Comparison of ENCODE assay signal across 15 cellular contexts in the genomic region with DNA sequence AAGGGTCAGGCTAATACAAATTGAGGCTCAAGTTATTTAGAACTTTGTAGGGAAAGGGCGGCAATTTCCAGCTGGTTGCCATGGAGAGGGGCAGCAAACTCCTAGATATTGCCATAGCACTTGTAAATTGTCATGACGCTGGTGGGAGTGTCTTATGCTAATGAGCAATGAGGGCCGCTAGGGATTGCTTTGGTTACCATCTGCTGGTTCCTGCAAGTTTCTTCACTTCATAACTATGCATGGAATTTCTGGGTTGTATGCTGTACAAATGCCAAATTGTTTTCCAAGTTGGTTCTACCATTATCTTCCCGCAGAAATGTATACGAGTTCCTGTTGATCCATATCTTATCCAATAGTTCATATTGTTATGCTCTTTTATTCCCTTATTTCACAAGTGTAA.
DNase-seq lines count a peak whose midpoint lies in the region; ATAC-seq and TF ChIP-seq lines count a peak whose summit lies in the region.
"Had no signal": no experiment of that assay in that cellular context is flagged by ENCODE, and none has a peak within 500 bp of the region (broad histone marks: within the 10 kb centered on the region; RNA-seq: fewer than 3 reads in every experiment).

No MANE protein-coding gene starts in this region.

- no peak overlapping the region for H3K23ac ChIP-seq in mesendoderm (ENCODE audit: low read length)

- H3K79me1 ChIP-seq in mesendoderm (ENCODE audit: low read length), result no peaks in the 10 kb centered on the region

- WGBS in mesendoderm (ENCODE audit: extremely low coverage, insufficient coverage, low lambda C conversion rate), result no CpG with 5 or more reads among the region's 5 CpGs

- H3K9me3 ChIP-seq in gastrocnemius medialis, result no peaks in the 10 kb centered on the region
- H3K9me3 ChIP-seq in effector memory CD4-positive, alpha-beta T cell (ENCODE audit: control insufficient read depth, low read length), result no peaks in the 10 kb centered on the region
- H3K9me3 ChIP-seq: transverse colon had no signal

- H3K4me3 Mint-ChIP-seq in immature natural killer cell, result no peak overlapping the region

- H3K27me3 ChIP-seq in mesendoderm (ENCODE audit: insufficient read depth, low read length, poor library complexity) (no peaks in the 10 kb centered on the region), gastrocnemius medialis (no peaks in the 10 kb centered on the region)
- H3K27me3 ChIP-seq in effector memory CD4-positive, alpha-beta T cell (replicated peaks; ENCODE audit: control insufficient read depth, insufficient read depth, low read length, poor library complexity, severe bottlenecking), result no peaks in the 10 kb centered on the region
- H3K27me3 ChIP-seq: transverse colon had no signal

- in situ Hi-C loops in gastrocnemius medialis (cut with MboI; ENCODE audit: low sequenced_read_pairs in 4 of 4), result no loop called here

- intact Hi-C loops in gastrocnemius medialis (cut with DNase I; ENCODE audit: low total_unique reads), result no loop called here

- no peak overlapping the region for H2BK15ac ChIP-seq in mesendoderm (replicated peaks; ENCODE audit: low read depth)

- H2BK120ac ChIP-seq in mesendoderm (ENCODE audit: low read depth, low read length), result no peak overlapping the region

- H3K27me3 Mint-ChIP-seq in immature natural killer cell (ENCODE audit: low read depth in 3 of 3), result peaks cover 0 to 2% (median 2%) of the 10 kb centered on the region in 3 donors

- TF ChIP-seq CTCF in NB4 (IDR thresholded peaks at IDR 0.05; ENCODE audit: low read depth, low read length), result no peak
- no peak for TF ChIP-seq CTCF in choroid plexus epithelial cell (conservative IDR thresholded peaks at IDR 0.05; ENCODE audit: low read depth, low read length)
- no peak for TF ChIP-seq CTCF in gastrocnemius medialis (IDR thresholded peaks at IDR 0.05 in 4 of 5, conservative IDR thresholded peaks at IDR 0.05 in 1 of 5)

- H3K4me2 ChIP-seq in mesendoderm (ENCODE audit: low read length), result no peak overlapping the region

- TF ChIP-seq POLR2A in NB4 (IDR thresholded peaks at IDR 0.05; ENCODE audit: extremely low read depth, insufficient read length), result no peak
- no peak for TF ChIP-seq POLR2A in gastrocnemius medialis (IDR thresholded peaks at IDR 0.05)

- H3K27ac Mint-ChIP-seq in immature natural killer cell, result no peak overlapping the region

- no peak overlapping the region for H2BK5ac ChIP-seq in mesendoderm (ENCODE audit: low read length)

- no peak overlapping the region for H2AK5ac ChIP-seq in mesendoderm (ENCODE audit: low read length)

- H3K9ac ChIP-seq in mesendoderm (ENCODE audit: low read length), result no peak overlapping the region

- H3K18ac ChIP-seq in mesendoderm (ENCODE audit: low read length), result no peak overlapping the region

- H3K27ac ChIP-seq in mesendoderm (ENCODE audit: low read depth, low read length) (no peak overlapping the region), gastrocnemius medialis (no peak overlapping the region)
- H3K27ac ChIP-seq in effector memory CD4-positive, alpha-beta T cell (ENCODE audit: insufficient read depth, low read length, poor library complexity, severe bottlenecking), result no peak overlapping the region
- H3K27ac ChIP-seq: coronary artery, transverse colon had no signal

- no peaks in the 10 kb centered on the region for H3K9me3 Mint-ChIP-seq in immature natural killer cell

- no peak overlapping the region for H3K56ac ChIP-seq in mesendoderm (ENCODE audit: low read length)

- no peaks in the 10 kb centered on the region for H3K36me3 ChIP-seq in mesendoderm (ENCODE audit: control insufficient read depth, insufficient read depth, low read length)
- H3K36me3 ChIP-seq in gastrocnemius medialis, result no peaks in the 10 kb centered on the region
- H3K36me3 ChIP-seq in effector memory CD4-positive, alpha-beta T cell (ENCODE audit: control insufficient read depth, insufficient read depth, low read length), result no peaks in the 10 kb centered on the region
- H3K36me3 ChIP-seq: transverse colon had no signal

- no peak overlapping the region for H3K4ac ChIP-seq in mesendoderm (ENCODE audit: low read depth, low read length)

- H4K8ac ChIP-seq in mesendoderm (ENCODE audit: low read depth, low read length), result no peak overlapping the region

- no peaks in the 10 kb centered on the region for H3K79me2 ChIP-seq in mesendoderm (ENCODE audit: control insufficient read depth, insufficient read depth, low read length)

- no peaks in the 10 kb centered on the region for H3K36me3 Mint-ChIP-seq in immature natural killer cell

- DNase-seq in EH (ENCODE audit: low read depth), result peak; percentile 53
- DNase-seq in NB4 (ENCODE audit: low read depth), result peak; percentile 4
- DNase-seq in choroid plexus epithelial cell (ENCODE audit: low read depth), result peak; percentile 74
- peak; percentile 94 for DNase-seq in mesendoderm
- DNase-seq in gastrocnemius medialis, result no peak
- no peak for DNase-seq in immature natural killer cell
- no peak for DNase-seq in effector memory CD4-positive, alpha-beta T cell
- no peak for DNase-seq in HCEC 1CT
- DNase-seq: activated CD4-positive, alpha-beta T cell treated with anti-CD3 and anti-CD28 coated beads, Interleukin-2, amount 50 U/mL, for 48 hours; activated naive CD4-positive, alpha-beta T cell; hippocampal formation; KBM-7; NCI-H510A; transverse colon had no signal

- H3K4me3 ChIP-seq in NB4 (ENCODE audit: low read depth, low read length), result no peak overlapping the region
- H3K4me3 ChIP-seq in choroid plexus epithelial cell (ENCODE audit: low read depth, low read length), result no peak overlapping the region
- H3K4me3 ChIP-seq in mesendoderm (ENCODE audit: low read length), result no peak overlapping the region
- no peak overlapping the region for H3K4me3 ChIP-seq in gastrocnemius medialis
- H3K4me3 ChIP-seq in effector memory CD4-positive, alpha-beta T cell (ENCODE audit: insufficient read depth, low read depth, low read length, poor library complexity, severe bottlenecking), result no peak overlapping the region
- H3K4me3 ChIP-seq: coronary artery, transverse colon had no signal

- no peak overlapping the region for H4K5ac ChIP-seq in mesendoderm (ENCODE audit: low read length)

- H3K4me1 Mint-ChIP-seq in immature natural killer cell, result no peaks in the 10 kb centered on the region

- no peaks in the 10 kb centered on the region for H3K4me1 ChIP-seq in mesendoderm (ENCODE audit: control insufficient read depth, low read depth, low read length)
- H3K4me1 ChIP-seq in gastrocnemius medialis, result no peaks in the 10 kb centered on the region
- H3K4me1 ChIP-seq in effector memory CD4-positive, alpha-beta T cell (ENCODE audit: control insufficient read depth, insufficient read depth, low read length, poor library complexity, severe bottlenecking), result no peaks in the 10 kb centered on the region
- H3K4me1 ChIP-seq: transverse colon had no signal

- ATAC-seq in gastrocnemius medialis, result no peak

Comparison
In these comparisons a context has a peak if more than half of its experiments do, and no peak if none do; other contexts are left out.
1. DNase-seq: peak in EH (single experiment), NB4 (single experiment), choroid plexus epithelial cell (single experiment) and mesendoderm (single experiment); none in gastrocnemius medialis (0 of 2), immature natural killer cell (0 of 3), effector memory CD4-positive, alpha-beta T cell (0 of 3) and HCEC 1CT (single experiment).